In the genomic region with DNA sequence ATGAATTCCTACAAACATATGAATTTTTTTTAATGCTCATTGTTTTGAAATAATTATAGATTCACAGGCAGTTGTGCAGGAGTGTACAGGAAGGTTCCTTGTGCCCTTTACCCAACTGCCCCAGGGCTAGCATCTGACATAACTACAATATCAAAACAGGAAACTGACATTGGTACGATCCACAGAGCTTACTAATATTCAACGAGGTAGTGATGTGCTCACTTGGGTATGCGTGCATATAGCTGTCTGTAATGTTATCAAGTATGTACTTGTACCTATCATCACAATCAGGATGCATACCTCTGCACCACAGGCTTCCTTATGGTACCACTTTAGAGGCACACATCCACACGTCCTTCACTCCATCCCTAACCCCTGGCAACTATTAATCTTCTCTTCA, we compare ENCODE assay signal across 22 cellular contexts.
"Had no signal": no experiment of that assay in that cellular context is flagged by ENCODE, and none has a peak within 500 bp of the region (broad histone marks: within the 10 kb centered on the region; RNA-seq: fewer than 3 reads in every experiment).

No MANE protein-coding gene starts in this region.

- H3K4me3 ChIP-seq: body of pancreas, left ventricle myocardium inferior, stomach, suprapubic skin, tibial nerve, vagina had no signal

- H3K27me3 ChIP-seq: body of pancreas, tibial nerve, vagina had no signal

- ATAC-seq: activated CD4-positive, CD25-positive, alpha-beta regulatory T cell treated with anti-CD3 and anti-CD28 coated beads, Interleukin-2, amount 50 U/mL, for 24 hours; activated naive CD8-positive, alpha-beta T cell treated with anti-CD3 and anti-CD28 coated beads, Interleukin-2, amount 50 U/mL, for 24 hours; body of pancreas; natural killer cell treated with Interleukin-12 subunit alpha and Interleukin-12 subunit beta and Interleukin-15 and Interleukin-18, amount 100 ng/mL, for 72 hours; sciatic nerve; stimulated activated memory B cell treated with anti-CD40 and anti-IgM and Interleukin-4, amounts not matched to agents 10 μg/mL and 1 μg/mL and 100 μg/mL, for 72 hours had no signal

- DNase-seq: activated CD4-positive, alpha-beta memory T cell treated with anti-CD3 and anti-CD28 coated beads, Interleukin-2, amount 10 ng/mL, durations not matched to agents 7 days and 5 days; activated CD4-positive, alpha-beta T cell treated with anti-CD3 and anti-CD28 coated beads, Interleukin-2, amount 10 ng/mL, durations not matched to agents 24 days and 14 days; activated effector memory CD4-positive, alpha-beta T cell treated with anti-CD3 and anti-CD28 coated beads, Interleukin-2, amount 50 U/mL, for 16 hours; activated naive CD4-positive, alpha-beta T cell treated with anti-CD3 and anti-CD28 coated beads, Interleukin-2, amount 10 ng/mL, durations not matched to agents 7 days and 5 days; activated naive CD8-positive, alpha-beta T cell treated with anti-CD3 and anti-CD28 coated beads, Interleukin-2, amount 50 U/mL, for 24 hours; anterior cingulate cortex; body of pancreas; erythroblast; foreskin melanocyte; immature natural killer cell; left ventricle myocardium inferior; small intestine; stimulated activated CD4-positive, alpha-beta T cell treated with anti-CD3 and anti-CD28 coated beads, Interleukin-2, amount 100 ng/mL, for 24 hours; stomach had no signal

- H3K36me3 ChIP-seq: left ventricle myocardium inferior, stomach, suprapubic skin, tibial nerve, vagina had no signal

- H3K9me3 ChIP-seq: body of pancreas, suprapubic skin, vagina had no signal

- H3K27ac ChIP-seq: body of pancreas, left ventricle myocardium inferior, stomach, suprapubic skin, tibial nerve, vagina, VCaP had no signal

- H3K4me1 ChIP-seq: body of pancreas, left ventricle myocardium inferior, stomach, suprapubic skin, tibial nerve, vagina had no signal
